In genomic region chr11:15275141-15275540, GRCh38 we compare ENCODE assay signal across 22 cellular contexts.
DNase-seq lines count a peak whose midpoint lies in the region; ATAC-seq and TF ChIP-seq lines count a peak whose summit lies in the region.
"Had no signal": no experiment of that assay in that cellular context is flagged by ENCODE, and none has a peak within 500 bp of the region (broad histone marks: within the 10 kb centered on the region; RNA-seq: fewer than 3 reads in every experiment).

No MANE protein-coding gene starts in this region.

- no peak overlapping the region for H3K4me3 Mint-ChIP-seq in nephron progenitor cell
- H3K4me3 Mint-ChIP-seq: CD4-positive, alpha-beta T cell; GM23338; H9 had no signal

- DNase-seq in RPMI7951 (ENCODE audit: low read depth) (peak; percentile 32), globus pallidus (ENCODE audit: low spot score) (peak; percentile 76), nephron progenitor cell (no peak), sciatic nerve (ENCODE audit: low spot score) (no peak), NCI-H748 (lab: John Stamatoyannopoulos, UW; ENCODE audit: unreplicated experiment) (no peak), left lobe of liver (ENCODE audit: low spot score) (no peak), DMS79 treated with DMSO at 0.1 percent for 48 hours (lab: John Stamatoyannopoulos, UW) (no peak)
- DNase-seq in stimulated activated CD4-positive, alpha-beta T cell treated with anti-CD3 and anti-CD28 coated beads, Interleukin-1b, Interleukin-23, amount 100 ng/mL, for 48 hours, result no peak
- DNase-seq: CD4-positive, alpha-beta T cell; COR-L47; DMS53; H9; KBM-7; MG63; NCI-H1694 treated with DMSO at 0.1 percent for 48 hours; NCI-H2081 treated with DMSO at 0.1 percent for 48 hours; NCI-H446; NCI-H524 treated with DMSO at 0.1 percent for 48 hours; PC-9; Right ventricle myocardium superior; RPMI8226 had no signal

- H3K36me3 Mint-ChIP-seq in nephron progenitor cell (ENCODE audit: low read depth), result no peaks in the 10 kb centered on the region

- TF ChIP-seq CTCF in nephron progenitor cell (IDR thresholded peaks at IDR 0.05), result no peak

- H3K27ac Mint-ChIP-seq in nephron progenitor cell, result peak overlapping the region; percentile 21
- H3K27ac Mint-ChIP-seq: CD4-positive, alpha-beta T cell; GM23338; H9 had no signal

- intact Hi-C loops in sciatic nerve (cut with DNase I), result no loop called here

- H3K4me1 Mint-ChIP-seq in nephron progenitor cell, result peaks cover 50% of the 10 kb centered on the region

- peaks cover 6% of the 10 kb centered on the region for H3K9me3 Mint-ChIP-seq in nephron progenitor cell
- H3K9me3 Mint-ChIP-seq: CD4-positive, alpha-beta T cell had no signal

- no peaks in the 10 kb centered on the region for H3K27me3 Mint-ChIP-seq in nephron progenitor cell (ENCODE audit: low read depth, poor library complexity)

- peak; percentile 15 for ATAC-seq in sciatic nerve
- ATAC-seq in left lobe of liver, result no peak
- ATAC-seq: GM23338 had no signal

Comparison
In these comparisons a context has a peak if more than half of its experiments do, and no peak if none do; other contexts are left out.
1. DNase-seq: peak in RPMI7951 (single experiment) and globus pallidus (single experiment); none in nephron progenitor cell (single experiment), sciatic nerve (single experiment), NCI-H748 (single experiment), left lobe of liver (single experiment), stimulated activated CD4-positive, alpha-beta T cell treated with anti-CD3 and anti-CD28 coated beads, Interleukin-1b, Interleukin-23, amount 100 ng/mL, for 48 hours (single experiment) and DMS79 treated with DMSO at 0.1 percent for 48 hours (single experiment).